Comparison of ENCODE assay signal across 8 cellular contexts in the genomic region with DNA sequence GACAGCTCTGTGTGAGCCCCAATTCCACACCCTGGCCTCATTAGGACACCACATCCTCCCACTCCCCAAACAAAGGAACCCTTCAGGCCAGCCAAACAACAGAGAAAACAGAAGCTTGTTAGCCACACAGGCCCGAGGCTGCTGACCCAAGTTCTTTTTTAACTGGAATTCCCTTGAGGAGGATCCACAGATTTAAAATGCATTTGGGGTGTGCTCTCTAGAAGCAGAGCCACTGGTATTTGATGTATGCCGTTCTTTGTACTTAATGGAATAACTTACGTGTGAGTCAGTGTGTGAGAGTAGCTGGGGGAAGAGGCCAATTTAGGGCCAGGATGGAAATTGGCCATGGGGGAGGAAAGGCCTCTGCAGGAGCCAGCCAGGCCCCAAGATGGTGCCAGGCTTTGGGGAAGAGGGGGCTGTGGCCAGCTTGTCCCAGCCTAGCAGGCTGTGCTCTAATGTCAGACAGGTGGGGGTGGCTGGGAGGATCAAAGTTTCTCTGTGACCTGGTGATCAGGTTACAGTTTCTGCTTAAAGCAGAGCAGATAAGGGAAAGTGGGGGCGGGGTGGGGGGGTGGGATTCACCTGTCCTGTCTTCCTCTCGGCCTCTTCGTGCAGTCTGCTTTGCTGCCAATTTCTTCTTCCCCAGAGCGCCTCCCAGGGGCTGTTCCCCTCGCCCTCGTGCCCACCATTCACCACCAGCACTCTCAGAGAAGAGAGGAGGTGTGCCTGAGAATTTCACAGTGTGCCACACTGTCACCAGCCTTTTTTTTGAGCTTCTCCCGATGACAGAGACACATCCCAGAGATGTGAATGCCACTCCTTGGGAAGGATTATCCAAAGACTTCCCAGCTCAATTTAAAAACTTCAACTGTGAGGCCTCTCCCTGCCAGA. TPM values are rescaled to one million over a fixed set of nuclear protein-coding genes. Genes with fewer than 3 reads are reported as not detected.
DNase-seq lines count a peak whose midpoint lies in the region; ATAC-seq, FAIRE-seq and TF ChIP-seq lines count a peak whose summit lies in the region.

No MANE protein-coding gene starts in this region.

- no peaks in the 10 kb centered on the region; the same call in 1 of the 2 replicates for H4K20me1 ChIP-seq in K562 (replicated peaks; ENCODE audit: control insufficient read depth, insufficient read depth, low read length)

- no peak for DNase-seq in activated CD8-positive, alpha-beta T cell treated with anti-CD3 and anti-CD28 coated beads, Interleukin-2, amount 10 ng/mL, durations not matched to agents 7 days and 5 days
- no peak for DNase-seq in activated CD8-positive, alpha-beta T cell treated with anti-CD3 and anti-CD28 coated beads for 36 hours
- DNase-seq in K562 (ENCODE audit: extremely low read depth in 1 of 4, low spot score in 3 of 4) = peak; percentile 39 to 72 (median 55)
- DNase-seq in T-helper 1 cell = no peak
- no peak for DNase-seq in HuH-7.5 (ENCODE audit: low spot score)

- BruUV-seq in K562 (replicated peaks; lab: Mats Ljungman, UMichigan) = no TSS peak

- H3K79me2 ChIP-seq in K562 (ENCODE audit: control insufficient read depth, insufficient read depth, low read length) = no peaks in the 10 kb centered on the region

- WGBS in K562 (ENCODE audit: insufficient coverage, low coverage, missing lambda C conversion rate) = 13% methylated on average over 4 of the region's 10 CpGs

- H3K27me3 ChIP-seq in K562 (ENCODE audit: control insufficient read depth in 2 of 2, insufficient read depth in 2 of 2, low read length in 2 of 2) (no peaks in the 10 kb centered on the region), iPS-20b (ENCODE audit: insufficient read depth, low read length) (no peaks in the 10 kb centered on the region)

- TF ChIP-seq POLR2A in K562 (conservative IDR thresholded peaks at IDR 0.05) = no peak

- POLR2A ChIA-PET in activated CD8-positive, alpha-beta T cell treated with anti-CD3 and anti-CD28 coated beads, Interleukin-2, amount 10 ng/mL, durations not matched to agents 7 days and 5 days (lab: Charles Lee) = no interaction called here
- POLR2A ChIA-PET in activated CD8-positive, alpha-beta T cell treated with anti-CD3 and anti-CD28 coated beads for 36 hours (lab: Charles Lee) = no interaction called here
- POLR2A ChIA-PET in K562 (lab: Yijun Ruan, JAX) = interaction anchor here (0.6 to 1.3 kb wide), 8 partner anchors 12 to 619 kb away, joined by 3 to 7 read pairs (median 3); no protein-coding TSS in a partner anchor

- H3K4me1 Mint-ChIP-seq in activated CD8-positive, alpha-beta T cell treated with anti-CD3 and anti-CD28 coated beads, Interleukin-2, amount 10 ng/mL, durations not matched to agents 7 days and 5 days (ENCODE audit: low read depth) = peaks cover 24% of the 10 kb centered on the region
- peaks cover 14% of the 10 kb centered on the region for H3K4me1 Mint-ChIP-seq in activated CD8-positive, alpha-beta T cell treated with anti-CD3 and anti-CD28 coated beads for 36 hours (ENCODE audit: low read depth)

- TF ChIP-seq EP300 in K562 (IDR thresholded peaks at IDR 0.05; ENCODE audit: low read length) = no peak; the same call in 1 of the 2 replicates

- FAIRE-seq in K562 (lab: Jason Lieb, UNC) = no peak

- H3K9me3 Mint-ChIP-seq in activated CD8-positive, alpha-beta T cell treated with anti-CD3 and anti-CD28 coated beads, Interleukin-2, amount 10 ng/mL, durations not matched to agents 7 days and 5 days (ENCODE audit: insufficient read depth) = no peaks in the 10 kb centered on the region
- H3K9me3 Mint-ChIP-seq in activated CD8-positive, alpha-beta T cell treated with anti-CD3 and anti-CD28 coated beads for 36 hours = no peaks in the 10 kb centered on the region

- TF ChIP-seq RAD21 in K562 (CRISPR knock-in tag; conservative IDR thresholded peaks at IDR 0.05 in 1 of 2, IDR thresholded peaks at IDR 0.05 in 1 of 2) = no peak

- H3K9me3 ChIP-seq in K562 (replicated peaks; ENCODE audit: control insufficient read depth, insufficient read depth, low read depth, low read length) (no peaks in the 10 kb centered on the region), iPS-20b (ENCODE audit: insufficient read depth, low read depth, low read length) (no peaks in the 10 kb centered on the region)

- intact Hi-C loops in activated CD8-positive, alpha-beta T cell treated with anti-CD3 and anti-CD28 coated beads for 36 hours (cut with micrococcal nuclease) = no loop called here
- intact Hi-C loops in K562 (cut with micrococcal nuclease) = no loop called here

- TF ChIP-seq CTCF in activated CD8-positive, alpha-beta T cell treated with anti-CD3 and anti-CD28 coated beads for 36 hours (IDR thresholded peaks at IDR 0.05) = no peak
- TF ChIP-seq CTCF in K562 (IDR thresholded peaks at IDR 0.05 in 2 of 3, conservative IDR thresholded peaks at IDR 0.05 in 1 of 3; ENCODE audit: insufficient read depth in 2 of 3, low read depth in 1 of 3, low read length in 3 of 3) = no peak

- no peaks in the 10 kb centered on the region for H3K36me3 Mint-ChIP-seq in activated CD8-positive, alpha-beta T cell treated with anti-CD3 and anti-CD28 coated beads, Interleukin-2, amount 10 ng/mL, durations not matched to agents 7 days and 5 days (ENCODE audit: low read depth)
- no peaks in the 10 kb centered on the region for H3K36me3 Mint-ChIP-seq in activated CD8-positive, alpha-beta T cell treated with anti-CD3 and anti-CD28 coated beads for 36 hours (ENCODE audit: low read depth)

- in situ Hi-C loops in K562 (cut with MboI) = no loop called here

- no peak overlapping the region for H3K4me3 ChIP-seq in K562
- peak overlapping the region; percentile 18; the same call in 1 of the 2 replicates for H3K4me3 ChIP-seq in iPS-20b (ENCODE audit: low read length)
- H3K4me3 ChIP-seq in skin epidermis = no peak overlapping the region

- H3K9ac ChIP-seq in K562 (ENCODE audit: insufficient read depth in 1 of 2, low read depth in 2 of 2, low read length in 2 of 2) (peak overlapping the region; percentile 46 to 85; a peak in 3 of 4 replicates), iPS-20b (ENCODE audit: low read depth, low read length) (peak overlapping the region; percentile 66)

- peak overlapping the region; percentile 81 for H2AFZ ChIP-seq in K562 (ENCODE audit: low read depth, low read length)

- no peak for ATAC-seq in activated CD8-positive, alpha-beta T cell treated with anti-CD3 and anti-CD28 coated beads, Interleukin-2, amount 10 ng/mL, durations not matched to agents 7 days and 5 days
- ATAC-seq in activated CD8-positive, alpha-beta T cell treated with anti-CD3 and anti-CD28 coated beads for 36 hours = no peak
- peak; percentile 66 for ATAC-seq in K562
- no peak for ATAC-seq in HG02588 (IDR thresholded peaks at IDR 0.05; ENCODE audit: unreplicated experiment)

- H3K27me3 Mint-ChIP-seq in activated CD8-positive, alpha-beta T cell treated with anti-CD3 and anti-CD28 coated beads, Interleukin-2, amount 10 ng/mL, durations not matched to agents 7 days and 5 days (ENCODE audit: low read depth) = no peaks in the 10 kb centered on the region
- H3K27me3 Mint-ChIP-seq in activated CD8-positive, alpha-beta T cell treated with anti-CD3 and anti-CD28 coated beads for 36 hours = no peaks in the 10 kb centered on the region

- peak overlapping the region; percentile 12 for H3K27ac Mint-ChIP-seq in activated CD8-positive, alpha-beta T cell treated with anti-CD3 and anti-CD28 coated beads, Interleukin-2, amount 10 ng/mL, durations not matched to agents 7 days and 5 days
- no peak overlapping the region for H3K27ac Mint-ChIP-seq in activated CD8-positive, alpha-beta T cell treated with anti-CD3 and anti-CD28 coated beads for 36 hours

- peak overlapping the region; percentile 72 for H3K27ac ChIP-seq in K562 (ENCODE audit: extremely low read depth, low read depth, low read length)
- peak overlapping the region; percentile 61 for H3K27ac ChIP-seq in iPS-20b (ENCODE audit: low read length)
- peak overlapping the region in 19 of 21 experiments; percentile 3 to 78 (median 53) for H3K27ac ChIP-seq in skin epidermis

- H3K4me1 ChIP-seq in K562 (replicated peaks in 1 of 2; ENCODE audit: control insufficient read depth in 2 of 2, insufficient read depth in 2 of 2, low read length in 2 of 2) = peaks cover 15 to 28% of the 10 kb centered on the region in 2 experiments; a peak in 4 of 5 replicates
- peaks cover 26% of the 10 kb centered on the region for H3K4me1 ChIP-seq in iPS-20b (ENCODE audit: insufficient read depth, low read length)

- no peak overlapping the region for H3K4me3 Mint-ChIP-seq in activated CD8-positive, alpha-beta T cell treated with anti-CD3 and anti-CD28 coated beads, Interleukin-2, amount 10 ng/mL, durations not matched to agents 7 days and 5 days
- no peak overlapping the region for H3K4me3 Mint-ChIP-seq in activated CD8-positive, alpha-beta T cell treated with anti-CD3 and anti-CD28 coated beads for 36 hours

- peak overlapping the region; percentile 55; the same call in 1 of the 2 replicates for H3K4me2 ChIP-seq in K562 (ENCODE audit: insufficient read depth, low read length)

- CTCF ChIA-PET in activated CD8-positive, alpha-beta T cell treated with anti-CD3 and anti-CD28 coated beads, Interleukin-2, amount 10 ng/mL, durations not matched to agents 7 days and 5 days (lab: Charles Lee) = interaction anchor here (0.6 to 1.8 kb wide), 4 partner anchors 10 to 530 kb away, joined by 3 to 5 read pairs (median 4); no protein-coding TSS in a partner anchor
- CTCF ChIA-PET in activated CD8-positive, alpha-beta T cell treated with anti-CD3 and anti-CD28 coated beads for 36 hours (lab: Charles Lee) = interaction anchor here (3.8 kb wide), 1 partner anchor 113 kb away, joined by 23 read pairs; no protein-coding TSS in a partner anchor
- CTCF ChIA-PET in K562 (lab: Yijun Ruan, JAX; ENCODE audit: low intra/inter-chr PET ratio) = no interaction called here

- H3K9me1 ChIP-seq in K562 (ENCODE audit: control insufficient read depth, insufficient read depth, low read length) = no peaks in the 10 kb centered on the region

- H3K36me3 ChIP-seq in K562 (ENCODE audit: control insufficient read depth, insufficient read depth, low read length) = no peaks in the 10 kb centered on the region
- no peaks in the 10 kb centered on the region for H3K36me3 ChIP-seq in iPS-20b (ENCODE audit: insufficient read depth, low read depth, low read length)

RNA-seq across cellular contexts. Expression of gene TOM1L2, which starts 50.8 kb away (rescaled TPM):
- 10 to 100 TPM; 22.1 to 25.0 TPM for total RNA-seq in activated CD8-positive, alpha-beta T cell treated with anti-CD3 and anti-CD28 coated beads, Interleukin-2, amount 10 ng/mL, durations not matched to agents 7 days and 5 days
- total RNA-seq in activated CD8-positive, alpha-beta T cell treated with anti-CD3 and anti-CD28 coated beads for 36 hours = 10 to 100 TPM; 10.3 to 10.8 TPM
- total RNA-seq in K562 (2011; cell fraction: chromatin; rRNA removed; ENCODE audit: low replicate concordance) = 26.4 and 33.5 TPM in 2 replicates
- 13.0 and 15.5 TPM in 2 replicates for total RNA-seq in K562 (2011; cell fraction: nucleolus; rRNA removed)
- total RNA-seq in K562 (2011; cell fraction: nucleoplasm; rRNA removed) = 17.5 and 22.1 TPM in 2 replicates
- total RNA-seq in K562 (2014; rRNA removed) (2.0 and 3.1 TPM in 2 replicates), K562 (2014; rRNA removed; fragmentation: Illumina TruSeq; extraction: Trizol) (1.8 and 2.5 TPM in 2 replicates), K562 (2015; rRNA removed; fragmentation: Illumina TruSeq; extraction: Trizol) (2.5 and 3.2 TPM in 2 replicates), K562 (2021) (4.8 and 6.0 TPM in 2 replicates)
- polyA plus RNA-seq in K562 (2011; rRNA removed) (3.7 and 5.7 TPM in 2 replicates), K562 (2014; fragmentation: Illumina TruSeq; extraction: Trizol) (3.8 and 4.4 TPM in 2 replicates), K562 (2014; fragmentation: Nextera tagmentation; extraction: Ambion mirVana) (under 1 TPM; 0.07 to 0.42 TPM), K562 (2014; rRNA removed) (2.3 and 4.4 TPM in 2 replicates)
- 3.4 and 4.4 TPM in 2 replicates for polyA plus RNA-seq in K562 (2011; cell fraction: cytosol; rRNA removed)
- 9.0 and 14.2 TPM in 2 replicates for polyA plus RNA-seq in K562 (2011; cell fraction: nucleus; rRNA removed)
- polyA plus RNA-seq in K562 (2012) = 4.5 and 5.8 TPM in 2 replicates
- polyA minus RNA-seq in K562 (2011; rRNA and poly(A)+ RNA removed) = 6.1 and 6.7 TPM in 2 replicates
- 2.1 and 6.0 TPM in 2 replicates for polyA minus RNA-seq in K562 (2011; cell fraction: cytosol; rRNA and poly(A)+ RNA removed)
- polyA minus RNA-seq in K562 (2011; cell fraction: nucleus; rRNA and poly(A)+ RNA removed) = 6.7 and 7.8 TPM in 2 replicates

RNA-seq across cellular contexts. Expression of gene DRC3, which starts 51.2 kb away (rescaled TPM):
- total RNA-seq in activated CD8-positive, alpha-beta T cell treated with anti-CD3 and anti-CD28 coated beads, Interleukin-2, amount 10 ng/mL, durations not matched to agents 7 days and 5 days = under 1 TPM; 0.70 to 0.95 TPM
- under 1 TPM in 1 of 2 experiments, not detected in 1; 0.25 TPM for total RNA-seq in activated CD8-positive, alpha-beta T cell treated with anti-CD3 and anti-CD28 coated beads for 36 hours
- total RNA-seq in K562 (2011; cell fraction: chromatin; rRNA removed; ENCODE audit: low replicate concordance) = 1.1 and 1.3 TPM in 2 replicates
- 0.83 and 1.1 TPM in 2 replicates for total RNA-seq in K562 (2011; cell fraction: nucleolus; rRNA removed)
- total RNA-seq in K562 (2011; cell fraction: nucleoplasm; rRNA removed) = 0.88 and 1.8 TPM in 2 replicates
- total RNA-seq in K562 (2014; rRNA removed) (0.65 TPM in 1 of 2 replicates, not detected in the other), K562 (2014; rRNA removed; fragmentation: Illumina TruSeq; extraction: Trizol) (0.54 TPM in 1 of 2 replicates, not detected in the other), K562 (2015; rRNA removed; fragmentation: Illumina TruSeq; extraction: Trizol) (0.23 TPM in 1 of 2 replicates, not detected in the other), K562 (2021) (0.13 TPM in 1 of 2 replicates, not detected in the other)
- polyA plus RNA-seq in K562 (2011; rRNA removed) (0.03 and 0.10 TPM in 2 replicates), K562 (2014; fragmentation: Illumina TruSeq; extraction: Trizol) (0.40 and 0.49 TPM in 2 replicates), K562 (2014; fragmentation: Nextera tagmentation; extraction: Ambion mirVana) (under 1 TPM; 0.13 to 0.46 TPM), K562 (2014; rRNA removed) (0.16 and 0.84 TPM in 2 replicates)
- 0.01 and 0.03 TPM in 2 replicates for polyA plus RNA-seq in K562 (2011; cell fraction: cytosol; rRNA removed)
- polyA plus RNA-seq in K562 (2011; cell fraction: nucleus; rRNA removed) = 0.24 and 0.85 TPM in 2 replicates
- 0.79 and 0.94 TPM in 2 replicates for polyA plus RNA-seq in K562 (2012)
- polyA minus RNA-seq in K562 (2011; rRNA and poly(A)+ RNA removed) = 0.15 and 0.21 TPM in 2 replicates
- not detected in 2 replicates for polyA minus RNA-seq in K562 (2011; cell fraction: cytosol; rRNA and poly(A)+ RNA removed)
- polyA minus RNA-seq in K562 (2011; cell fraction: nucleus; rRNA and poly(A)+ RNA removed) = 0.22 and 0.27 TPM in 2 replicates

Comparison
In these comparisons a context has a peak if more than half of its experiments do, and no peak if none do; other contexts are left out.
1. DNase-seq: peak in K562 (4 of 4); none in activated CD8-positive, alpha-beta T cell treated with anti-CD3 and anti-CD28 coated beads, Interleukin-2, amount 10 ng/mL, durations not matched to agents 7 days and 5 days (single experiment), activated CD8-positive, alpha-beta T cell treated with anti-CD3 and anti-CD28 coated beads for 36 hours (single experiment), T-helper 1 cell (0 of 5) and HuH-7.5 (single experiment).
2. Peak in every context shown above with its lines, with median percentiles within 50 percentile points of each other: H3K27ac ChIP-seq.